ENCODE assay signal across 20 cellular contexts in genomic region chr5:174311121-174311520, GRCh38.
DNase-seq lines count a peak whose midpoint lies in the region; ATAC-seq and TF ChIP-seq lines count a peak whose summit lies in the region.
"Had no signal": no experiment of that assay in that cellular context is flagged by ENCODE, and none has a peak within 500 bp of the region (broad histone marks: within the 10 kb centered on the region; RNA-seq: fewer than 3 reads in every experiment).

No MANE protein-coding gene starts in this region.

- H3K4me3 Mint-ChIP-seq in CD14-positive monocyte, result peak overlapping the region in 1 of 2 donors; percentile 72
- 0 out of 3 replicates have a peak overlapping the region, but pooled peaks have one; percentile 9 for H3K4me3 Mint-ChIP-seq in GM23338
- peak overlapping the region in 4 of 5 experiments; percentile 46 to 74 (median 70) for H3K4me3 Mint-ChIP-seq in brain
- H3K4me3 Mint-ChIP-seq: stimulated activated naive CD8-positive, alpha-beta T cell treated with anti-CD3 and anti-CD28 coated beads, Interleukin-15, Interleukin-2, amounts not matched to agents 100 ng/mL and 50 ng/mL, for 24 hours had no signal

- CTCF ChIA-PET in HEK293T (lab: Yijun Ruan, JAX), result interaction anchor here (1.1 to 4.5 kb wide), 5 partner anchors 9 to 696 kb away, joined by 3 to 52 read pairs (median 6); partner anchors contain the start of gene NSG2

- POLR2A ChIA-PET in HEK293T (lab: Yijun Ruan, JAX), result interaction anchor here (1.3 kb wide), 1 partner anchor 265 kb away, joined by 13 read pairs; the partner anchor contains the start of gene NSG2

- peak; percentile 33 for DNase-seq in CD14-positive monocyte (ENCODE audit: low spot score)
- no peak for DNase-seq in GM23338 (ENCODE audit: low spot score)
- no peak for DNase-seq in HEK293T (ENCODE audit: extremely low spot score)
- no peak for DNase-seq in NCI-H524 treated with DMSO at 0.1 percent for 48 hours (lab: John Stamatoyannopoulos, UW)
- DNase-seq: adrenal gland; COR-L47; dorsolateral prefrontal cortex; EL; erythroblast; NCI-H1092 treated with DMSO at 0.1 percent for 48 hours; stimulated activated CD4-positive, alpha-beta T cell treated with anti-CD3 and anti-CD28 coated beads, Interleukin-2, amount 100 ng/mL, for 24 hours had no signal

- H3K79me2 ChIP-seq in GM23338 (replicated peaks; ENCODE audit: insufficient read depth) (no peaks in the 10 kb centered on the region), neural cell (replicated peaks; ENCODE audit: insufficient read depth, low read length) (no peaks in the 10 kb centered on the region)

- no peaks in the 10 kb centered on the region for H3K9me3 ChIP-seq in neural cell (ENCODE audit: low read length)
- H3K9me3 ChIP-seq: adrenal gland, SJSA1, upper lobe of left lung had no signal

- no peak overlapping the region for H3K27ac Mint-ChIP-seq in CD14-positive monocyte
- H3K27ac Mint-ChIP-seq in GM23338, result no peak overlapping the region
- peak overlapping the region in 3 of 5 experiments; percentile 92 to 94 (median 93) for H3K27ac Mint-ChIP-seq in brain
- H3K27ac Mint-ChIP-seq: stimulated activated naive CD8-positive, alpha-beta T cell treated with anti-CD3 and anti-CD28 coated beads, Interleukin-15, Interleukin-2, amounts not matched to agents 100 ng/mL and 50 ng/mL, for 24 hours had no signal

- H3K27me3 ChIP-seq in GM23338 (ENCODE audit: insufficient read depth), result peaks cover 10% of the 10 kb centered on the region
- H3K27me3 ChIP-seq in neural cell (ENCODE audit: insufficient read depth, low read depth, low read length), result no peaks in the 10 kb centered on the region
- H3K27me3 ChIP-seq: adrenal gland, cardiac muscle cell, dorsolateral prefrontal cortex, SJSA1 had no signal

- H3K9ac ChIP-seq in neural cell (ENCODE audit: low read length), result peak overlapping the region; percentile 75
- H3K9ac ChIP-seq: KMS-11 had no signal

- no peaks in the 10 kb centered on the region for H4K20me1 ChIP-seq in GM23338 (replicated peaks; ENCODE audit: insufficient read depth)
- no peaks in the 10 kb centered on the region for H4K20me1 ChIP-seq in neural cell (ENCODE audit: insufficient read depth)

- peak overlapping the region; percentile 95 for H2AFZ ChIP-seq in GM23338
- H2AFZ ChIP-seq in neural cell (ENCODE audit: low read depth, low read length), result no peak overlapping the region

- H3K4me2 ChIP-seq in GM23338, result peak overlapping the region; percentile 83
- H3K4me2 ChIP-seq in neural cell (ENCODE audit: low read length), result no peak overlapping the region

- no peaks in the 10 kb centered on the region for H3K36me3 Mint-ChIP-seq in CD14-positive monocyte
- no peaks in the 10 kb centered on the region for H3K36me3 Mint-ChIP-seq in GM23338 (ENCODE audit: low read depth)
- H3K36me3 Mint-ChIP-seq in brain, result no peaks in the 10 kb centered on the region

- H3K27ac ChIP-seq in GM23338 (ENCODE audit: low read depth), result no peak overlapping the region
- peak overlapping the region; percentile 68 for H3K27ac ChIP-seq in neural cell (ENCODE audit: low read length)
- H3K27ac ChIP-seq: adrenal gland, cardiac muscle cell, KMS-11, SJSA1, upper lobe of left lung had no signal

- ATAC-seq in GM23338 (no peak), HG03439 (IDR thresholded peaks at IDR 0.05; ENCODE audit: unreplicated experiment) (no peak), HG03378 (IDR thresholded peaks at IDR 0.05; ENCODE audit: unreplicated experiment) (no peak)

- no peak for TF ChIP-seq CTCF in CD14-positive monocyte (IDR thresholded peaks at IDR 0.05)
- no peak for TF ChIP-seq CTCF in GM23338 (conservative IDR thresholded peaks at IDR 0.05; ENCODE audit: low read depth in 2 of 2)
- TF ChIP-seq CTCF in brain (conservative IDR thresholded peaks at IDR 0.05), result no peak
- no peak for TF ChIP-seq CTCF in neural cell (IDR thresholded peaks at IDR 0.05; ENCODE audit: poor library complexity, severe bottlenecking)

- no peaks in the 10 kb centered on the region for H3F3A ChIP-seq in GM23338 (replicated peaks; ENCODE audit: low read depth)
- no peaks in the 10 kb centered on the region for H3F3A ChIP-seq in neural cell (ENCODE audit: insufficient read depth, low read length, poor library complexity, severe bottlenecking)

- TF ChIP-seq EP300 in neural cell (conservative IDR thresholded peaks at IDR 0.05; ENCODE audit: poor library complexity, severe bottlenecking), result no peak

- TF ChIP-seq RAD21 in neural cell (conservative IDR thresholded peaks at IDR 0.05), result no peak

- no peaks in the 10 kb centered on the region for H3K4me1 Mint-ChIP-seq in CD14-positive monocyte
- H3K4me1 Mint-ChIP-seq in GM23338, result peaks cover 5% of the 10 kb centered on the region
- H3K4me1 Mint-ChIP-seq in brain, result peaks cover 43% of the 10 kb centered on the region

- H3K4me1 ChIP-seq in GM23338 (ENCODE audit: insufficient read depth), result peaks cover 3% of the 10 kb centered on the region; the same call in 1 of the 2 replicates

- H3K9me3 Mint-ChIP-seq in CD14-positive monocyte (peaks cover 0 to 4% (median 0%) of the 10 kb centered on the region in 7 donors), GM23338 (no peaks in the 10 kb centered on the region), brain (peaks cover 0 to 3% (median 0%) of the 10 kb centered on the region in 5 experiments)
- H3K9me3 Mint-ChIP-seq: stimulated activated naive CD8-positive, alpha-beta T cell treated with anti-CD3 and anti-CD28 coated beads, Interleukin-15, Interleukin-2, amounts not matched to agents 100 ng/mL and 50 ng/mL, for 24 hours had no signal

- H3K27me3 Mint-ChIP-seq in CD14-positive monocyte (ENCODE audit: low read depth in 3 of 3), result peaks cover 29 to 40% (median 32%) of the 10 kb centered on the region in 3 donors
- H3K27me3 Mint-ChIP-seq in GM23338 (ENCODE audit: insufficient read depth, low read depth, poor library complexity), result peaks cover 13% of the 10 kb centered on the region
- H3K27me3 Mint-ChIP-seq in brain, result no peaks in the 10 kb centered on the region

- intact Hi-C loops in CD14-positive monocyte (cut with micrococcal nuclease), result loop anchor here (5.0 to 10.0 kb wide), 3 partner anchors 694 to 1016 kb away; partner anchors contain the start of gene BOD1 (in 2 of the 2)

- H3K36me3 ChIP-seq in GM23338 (ENCODE audit: insufficient read depth), result no peaks in the 10 kb centered on the region
- H3K36me3 ChIP-seq in neural cell (ENCODE audit: insufficient read depth, low read length), result no peaks in the 10 kb centered on the region
- H3K36me3 ChIP-seq: adrenal gland, cardiac muscle cell, SJSA1, upper lobe of left lung had no signal

- H3K4me3 ChIP-seq in GM23338, result peak overlapping the region; percentile 64
- H3K4me3 ChIP-seq in neural cell (ENCODE audit: low read length), result peak overlapping the region; percentile 59
- H3K4me3 ChIP-seq: SJSA1 had no signal

- no peaks in the 10 kb centered on the region for H3K9me2 ChIP-seq in GM23338 (ENCODE audit: insufficient read depth)
- no peaks in the 10 kb centered on the region for H3K9me2 ChIP-seq in neural cell (ENCODE audit: insufficient read depth, low read length)

TF ChIP-seq in GM23338, 12 proteins besides CTCF, POLR2A, EP300 and RAD21 (continues in another document):
- TF ChIP-seq, protein P1, sequence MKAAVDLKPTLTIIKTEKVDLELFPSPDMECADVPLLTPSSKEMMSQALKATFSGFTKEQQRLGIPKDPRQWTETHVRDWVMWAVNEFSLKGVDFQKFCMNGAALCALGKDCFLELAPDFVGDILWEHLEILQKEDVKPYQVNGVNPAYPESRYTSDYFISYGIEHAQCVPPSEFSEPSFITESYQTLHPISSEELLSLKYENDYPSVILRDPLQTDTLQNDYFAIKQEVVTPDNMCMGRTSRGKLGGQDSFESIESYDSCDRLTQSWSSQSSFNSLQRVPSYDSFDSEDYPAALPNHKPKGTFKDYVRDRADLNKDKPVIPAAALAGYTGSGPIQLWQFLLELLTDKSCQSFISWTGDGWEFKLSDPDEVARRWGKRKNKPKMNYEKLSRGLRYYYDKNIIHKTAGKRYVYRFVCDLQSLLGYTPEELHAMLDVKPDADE (IDR thresholded peaks at IDR 0.05), result no peak
- no peak for TF ChIP-seq POLR2AphosphoS5 (IDR thresholded peaks at IDR 0.05; ENCODE audit: low read depth)

TF ChIP-seq in HEK293T, 16 proteins besides CTCF, POLR2A, EP300 and RAD21:
- TF ChIP-seq ZNF384 (IDR thresholded peaks at IDR 0.05), result no peak
- TF ChIP-seq TARDBP (IDR thresholded peaks at IDR 0.05), result no peak
- TF ChIP-seq ARNT (IDR thresholded peaks at IDR 0.05), result no peak
- no peak for TF ChIP-seq SP1 (IDR thresholded peaks at IDR 0.05)
- TF ChIP-seq BHLHE40 (IDR thresholded peaks at IDR 0.05; ENCODE audit: borderline replicate concordance), result no peak
- no peak for TF ChIP-seq FOXM1 (IDR thresholded peaks at IDR 0.05; ENCODE audit: borderline replicate concordance)
- no peak for TF ChIP-seq L3MBTL2 (conservative IDR thresholded peaks at IDR 0.05)
- no peak for TF ChIP-seq ELF4 (IDR thresholded peaks at IDR 0.05)
- TF ChIP-seq CTBP1 (IDR thresholded peaks at IDR 0.05; ENCODE audit: borderline replicate concordance), result no peak
- TF ChIP-seq SUZ12 (IDR thresholded peaks at IDR 0.05), result no peak
- no peak for TF ChIP-seq FOXK2 (IDR thresholded peaks at IDR 0.05)
- TF ChIP-seq, protein P2, sequence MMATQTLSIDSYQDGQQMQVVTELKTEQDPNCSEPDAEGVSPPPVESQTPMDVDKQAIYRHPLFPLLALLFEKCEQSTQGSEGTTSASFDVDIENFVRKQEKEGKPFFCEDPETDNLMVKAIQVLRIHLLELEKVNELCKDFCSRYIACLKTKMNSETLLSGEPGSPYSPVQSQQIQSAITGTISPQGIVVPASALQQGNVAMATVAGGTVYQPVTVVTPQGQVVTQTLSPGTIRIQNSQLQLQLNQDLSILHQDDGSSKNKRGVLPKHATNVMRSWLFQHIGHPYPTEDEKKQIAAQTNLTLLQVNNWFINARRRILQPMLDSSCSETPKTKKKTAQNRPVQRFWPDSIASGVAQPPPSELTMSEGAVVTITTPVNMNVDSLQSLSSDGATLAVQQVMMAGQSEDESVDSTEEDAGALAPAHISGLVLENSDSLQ (IDR thresholded peaks at IDR 0.05), result no peak
- TF ChIP-seq LEF1 (IDR thresholded peaks at IDR 0.05; ENCODE audit: borderline replicate concordance), result no peak
- no peak for TF ChIP-seq HDGF (IDR thresholded peaks at IDR 0.05; ENCODE audit: borderline replicate concordance)
- TF ChIP-seq NFRKB (IDR thresholded peaks at IDR 0.05), result no peak
- TF ChIP-seq FOXA1 (IDR thresholded peaks at IDR 0.05), result no peak

Comparison
In these comparisons a context has a peak if more than half of its experiments do, and no peak if none do; other contexts are left out.
1. H3K27ac Mint-ChIP-seq: peak in brain (3 of 5); none in CD14-positive monocyte (0 of 7) and GM23338 (single experiment).